ENCODE assay signal across 1 cellular context in the genomic region with DNA sequence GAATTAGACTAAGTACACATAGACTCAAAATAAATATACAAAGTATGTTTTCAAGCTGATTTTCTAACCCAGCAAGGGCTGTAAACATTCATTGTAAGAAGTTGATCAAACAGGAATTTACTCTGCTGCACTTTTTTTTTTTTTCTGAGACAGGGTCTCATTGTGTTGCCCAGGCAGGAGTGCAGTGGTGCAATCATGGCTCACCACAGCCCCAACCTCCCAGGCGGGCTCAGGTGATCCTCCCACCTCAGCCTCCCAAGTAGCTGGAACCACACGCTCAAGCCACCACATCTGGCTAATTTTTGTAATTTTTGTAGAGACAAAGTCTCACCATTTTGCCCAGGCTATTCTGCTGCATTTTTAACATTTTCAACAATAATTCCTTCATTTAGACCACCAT.
A peak's percentile ranks its signal among the peaks of the same experiment; 100 is the strongest.
TF ChIP-seq lines count a peak whose summit lies in the region.

No MANE protein-coding gene starts in this region.

TF ChIP-seq in HepG2, 621 proteins besides CTCF, POLR2A, EP300 and RAD21 (continued from another document and continues in another):
- peak; percentile 90 for TF ChIP-seq ZMYM3 (CRISPR knock-in tag; IDR thresholded peaks at IDR 0.05)
- no peak for TF ChIP-seq SETDB1 (CRISPR knock-in tag; IDR thresholded peaks at IDR 0.05; ENCODE audit: borderline replicate concordance)
- peak; percentile 26; the same call in 1 of the 2 replicates for TF ChIP-seq FOXP1 (IDR thresholded peaks at IDR 0.05)
- TF ChIP-seq FOXP1 (CRISPR knock-in tag; IDR thresholded peaks at IDR 0.05): peak; percentile 43; the same call in 1 of the 2 replicates
- TF ChIP-seq SMAD9 (CRISPR knock-in tag; IDR thresholded peaks at IDR 0.05): no peak
- no peak for TF ChIP-seq EZH2 (conservative IDR thresholded peaks at IDR 0.05; ENCODE audit: low read depth, low read length)
- no peak for TF ChIP-seq SP2 (CRISPR knock-in tag; IDR thresholded peaks at IDR 0.05)
- TF ChIP-seq SATB2 (CRISPR knock-in tag; IDR thresholded peaks at IDR 0.05): no peak
- TF ChIP-seq ZNF878 (CRISPR knock-in tag; IDR thresholded peaks at IDR 0.05): no peak
- no peak for TF ChIP-seq TBL1XR1 (IDR thresholded peaks at IDR 0.05; ENCODE audit: borderline replicate concordance, low read length, partially characterized antibody)
- TF ChIP-seq, protein P1, sequence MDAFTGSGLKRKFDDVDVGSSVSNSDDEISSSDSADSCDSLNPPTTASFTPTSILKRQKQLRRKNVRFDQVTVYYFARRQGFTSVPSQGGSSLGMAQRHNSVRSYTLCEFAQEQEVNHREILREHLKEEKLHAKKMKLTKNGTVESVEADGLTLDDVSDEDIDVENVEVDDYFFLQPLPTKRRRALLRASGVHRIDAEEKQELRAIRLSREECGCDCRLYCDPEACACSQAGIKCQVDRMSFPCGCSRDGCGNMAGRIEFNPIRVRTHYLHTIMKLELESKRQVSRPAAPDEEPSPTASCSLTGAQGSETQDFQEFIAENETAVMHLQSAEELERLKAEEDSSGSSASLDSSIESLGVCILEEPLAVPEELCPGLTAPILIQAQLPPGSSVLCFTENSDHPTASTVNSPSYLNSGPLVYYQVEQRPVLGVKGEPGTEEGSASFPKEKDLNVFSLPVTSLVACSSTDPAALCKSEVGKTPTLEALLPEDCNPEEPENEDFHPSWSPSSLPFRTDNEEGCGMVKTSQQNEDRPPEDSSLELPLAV (CRISPR knock-in tag; conservative IDR thresholded peaks at IDR 0.05; ENCODE audit: low read depth): no peak
- TF ChIP-seq YEATS2 (CRISPR knock-in tag; IDR thresholded peaks at IDR 0.05; ENCODE audit: borderline replicate concordance): no peak
- TF ChIP-seq SYNCRIP (IDR thresholded peaks at IDR 0.05; ENCODE audit: insufficient read depth, low read depth, low read length): no peak
- TF ChIP-seq, protein P2, sequence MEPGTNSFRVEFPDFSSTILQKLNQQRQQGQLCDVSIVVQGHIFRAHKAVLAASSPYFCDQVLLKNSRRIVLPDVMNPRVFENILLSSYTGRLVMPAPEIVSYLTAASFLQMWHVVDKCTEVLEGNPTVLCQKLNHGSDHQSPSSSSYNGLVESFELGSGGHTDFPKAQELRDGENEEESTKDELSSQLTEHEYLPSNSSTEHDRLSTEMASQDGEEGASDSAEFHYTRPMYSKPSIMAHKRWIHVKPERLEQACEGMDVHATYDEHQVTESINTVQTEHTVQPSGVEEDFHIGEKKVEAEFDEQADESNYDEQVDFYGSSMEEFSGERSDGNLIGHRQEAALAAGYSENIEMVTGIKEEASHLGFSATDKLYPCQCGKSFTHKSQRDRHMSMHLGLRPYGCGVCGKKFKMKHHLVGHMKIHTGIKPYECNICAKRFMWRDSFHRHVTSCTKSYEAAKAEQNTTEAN (CRISPR knock-in tag; conservative IDR thresholded peaks at IDR 0.05): no peak
- TF ChIP-seq, protein P3, sequence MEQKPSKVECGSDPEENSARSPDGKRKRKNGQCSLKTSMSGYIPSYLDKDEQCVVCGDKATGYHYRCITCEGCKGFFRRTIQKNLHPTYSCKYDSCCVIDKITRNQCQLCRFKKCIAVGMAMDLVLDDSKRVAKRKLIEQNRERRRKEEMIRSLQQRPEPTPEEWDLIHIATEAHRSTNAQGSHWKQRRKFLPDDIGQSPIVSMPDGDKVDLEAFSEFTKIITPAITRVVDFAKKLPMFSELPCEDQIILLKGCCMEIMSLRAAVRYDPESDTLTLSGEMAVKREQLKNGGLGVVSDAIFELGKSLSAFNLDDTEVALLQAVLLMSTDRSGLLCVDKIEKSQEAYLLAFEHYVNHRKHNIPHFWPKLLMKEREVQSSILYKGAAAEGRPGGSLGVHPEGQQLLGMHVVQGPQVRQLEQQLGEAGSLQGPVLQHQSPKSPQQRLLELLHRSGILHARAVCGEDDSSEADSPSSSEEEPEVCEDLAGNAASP (CRISPR knock-in tag; IDR thresholded peaks at IDR 0.05; ENCODE audit: borderline replicate concordance): no peak
- TF ChIP-seq, protein P4, sequence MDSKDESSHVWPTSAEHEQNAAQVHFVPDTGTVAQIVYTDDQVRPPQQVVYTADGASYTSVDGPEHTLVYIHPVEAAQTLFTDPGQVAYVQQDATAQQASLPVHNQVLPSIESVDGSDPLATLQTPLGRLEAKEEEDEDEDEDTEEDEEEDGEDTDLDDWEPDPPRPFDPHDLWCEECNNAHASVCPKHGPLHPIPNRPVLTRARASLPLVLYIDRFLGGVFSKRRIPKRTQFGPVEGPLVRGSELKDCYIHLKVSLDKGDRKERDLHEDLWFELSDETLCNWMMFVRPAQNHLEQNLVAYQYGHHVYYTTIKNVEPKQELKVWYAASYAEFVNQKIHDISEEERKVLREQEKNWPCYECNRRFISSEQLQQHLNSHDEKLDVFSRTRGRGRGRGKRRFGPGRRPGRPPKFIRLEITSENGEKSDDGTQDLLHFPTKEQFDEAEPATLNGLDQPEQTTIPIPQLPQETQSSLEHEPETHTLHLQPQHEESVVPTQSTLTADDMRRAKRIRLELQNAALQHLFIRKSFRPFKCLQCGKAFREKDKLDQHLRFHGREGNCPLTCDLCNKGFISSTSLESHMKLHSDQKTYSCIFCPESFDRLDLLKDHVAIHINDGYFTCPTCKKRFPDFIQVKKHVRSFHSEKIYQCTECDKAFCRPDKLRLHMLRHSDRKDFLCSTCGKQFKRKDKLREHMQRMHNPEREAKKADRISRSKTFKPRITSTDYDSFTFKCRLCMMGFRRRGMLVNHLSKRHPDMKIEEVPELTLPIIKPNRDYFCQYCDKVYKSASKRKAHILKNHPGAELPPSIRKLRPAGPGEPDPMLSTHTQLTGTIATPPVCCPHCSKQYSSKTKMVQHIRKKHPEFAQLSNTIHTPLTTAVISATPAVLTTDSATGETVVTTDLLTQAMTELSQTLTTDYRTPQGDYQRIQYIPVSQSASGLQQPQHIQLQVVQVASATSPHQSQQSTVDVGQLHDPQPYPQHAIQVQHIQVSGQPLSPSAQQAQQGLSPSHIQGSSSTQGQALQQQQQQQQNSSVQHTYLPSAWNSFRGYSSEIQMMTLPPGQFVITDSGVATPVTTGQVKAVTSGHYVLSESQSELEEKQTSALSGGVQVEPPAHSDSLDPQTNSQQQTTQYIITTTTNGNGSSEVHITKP (CRISPR knock-in tag; IDR thresholded peaks at IDR 0.05; ENCODE audit: low read depth): no peak
- no peak for TF ChIP-seq ZNF569 (CRISPR knock-in tag; IDR thresholded peaks at IDR 0.05; ENCODE audit: borderline replicate concordance)
- no peak for TF ChIP-seq ZNF549 (CRISPR knock-in tag; IDR thresholded peaks at IDR 0.05)
- TF ChIP-seq, protein P5, sequence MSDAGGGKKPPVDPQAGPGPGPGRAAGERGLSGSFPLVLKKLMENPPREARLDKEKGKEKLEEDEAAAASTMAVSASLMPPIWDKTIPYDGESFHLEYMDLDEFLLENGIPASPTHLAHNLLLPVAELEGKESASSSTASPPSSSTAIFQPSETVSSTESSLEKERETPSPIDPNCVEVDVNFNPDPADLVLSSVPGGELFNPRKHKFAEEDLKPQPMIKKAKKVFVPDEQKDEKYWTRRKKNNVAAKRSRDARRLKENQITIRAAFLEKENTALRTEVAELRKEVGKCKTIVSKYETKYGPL (CRISPR knock-in tag; IDR thresholded peaks at IDR 0.05): no peak
- no peak for TF ChIP-seq MTF2 (CRISPR knock-in tag; IDR thresholded peaks at IDR 0.05; ENCODE audit: borderline replicate concordance)
- TF ChIP-seq PTBP1 (IDR thresholded peaks at IDR 0.05; ENCODE audit: low read depth, low read length, poor library complexity, severe bottlenecking): no peak
- TF ChIP-seq MAFG (CRISPR knock-in tag; IDR thresholded peaks at IDR 0.05): no peak
- peak; percentile 64 for TF ChIP-seq POGZ (CRISPR knock-in tag; IDR thresholded peaks at IDR 0.05)
- TF ChIP-seq SUZ12 (IDR thresholded peaks at IDR 0.05; ENCODE audit: low read depth, low read length): no peak
- no peak for TF ChIP-seq REL (CRISPR knock-in tag; conservative IDR thresholded peaks at IDR 0.05)
- TF ChIP-seq, protein P6, sequence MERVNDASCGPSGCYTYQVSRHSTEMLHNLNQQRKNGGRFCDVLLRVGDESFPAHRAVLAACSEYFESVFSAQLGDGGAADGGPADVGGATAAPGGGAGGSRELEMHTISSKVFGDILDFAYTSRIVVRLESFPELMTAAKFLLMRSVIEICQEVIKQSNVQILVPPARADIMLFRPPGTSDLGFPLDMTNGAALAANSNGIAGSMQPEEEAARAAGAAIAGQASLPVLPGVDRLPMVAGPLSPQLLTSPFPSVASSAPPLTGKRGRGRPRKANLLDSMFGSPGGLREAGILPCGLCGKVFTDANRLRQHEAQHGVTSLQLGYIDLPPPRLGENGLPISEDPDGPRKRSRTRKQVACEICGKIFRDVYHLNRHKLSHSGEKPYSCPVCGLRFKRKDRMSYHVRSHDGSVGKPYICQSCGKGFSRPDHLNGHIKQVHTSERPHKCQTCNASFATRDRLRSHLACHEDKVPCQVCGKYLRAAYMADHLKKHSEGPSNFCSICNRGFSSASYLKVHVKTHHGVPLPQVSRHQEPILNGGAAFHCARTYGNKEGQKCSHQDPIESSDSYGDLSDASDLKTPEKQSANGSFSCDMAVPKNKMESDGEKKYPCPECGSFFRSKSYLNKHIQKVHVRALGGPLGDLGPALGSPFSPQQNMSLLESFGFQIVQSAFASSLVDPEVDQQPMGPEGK (CRISPR knock-in tag; IDR thresholded peaks at IDR 0.05): no peak
- no peak for TF ChIP-seq ZNF558 (CRISPR knock-in tag; IDR thresholded peaks at IDR 0.05; ENCODE audit: borderline replicate concordance)
- no peak for TF ChIP-seq MEF2D (CRISPR knock-in tag; IDR thresholded peaks at IDR 0.05)
- TF ChIP-seq, protein P7, sequence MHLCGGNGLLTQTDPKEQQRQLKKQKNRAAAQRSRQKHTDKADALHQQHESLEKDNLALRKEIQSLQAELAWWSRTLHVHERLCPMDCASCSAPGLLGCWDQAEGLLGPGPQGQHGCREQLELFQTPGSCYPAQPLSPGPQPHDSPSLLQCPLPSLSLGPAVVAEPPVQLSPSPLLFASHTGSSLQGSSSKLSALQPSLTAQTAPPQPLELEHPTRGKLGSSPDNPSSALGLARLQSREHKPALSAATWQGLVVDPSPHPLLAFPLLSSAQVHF (CRISPR knock-in tag; IDR thresholded peaks at IDR 0.05): no peak
- TF ChIP-seq, protein P8, sequence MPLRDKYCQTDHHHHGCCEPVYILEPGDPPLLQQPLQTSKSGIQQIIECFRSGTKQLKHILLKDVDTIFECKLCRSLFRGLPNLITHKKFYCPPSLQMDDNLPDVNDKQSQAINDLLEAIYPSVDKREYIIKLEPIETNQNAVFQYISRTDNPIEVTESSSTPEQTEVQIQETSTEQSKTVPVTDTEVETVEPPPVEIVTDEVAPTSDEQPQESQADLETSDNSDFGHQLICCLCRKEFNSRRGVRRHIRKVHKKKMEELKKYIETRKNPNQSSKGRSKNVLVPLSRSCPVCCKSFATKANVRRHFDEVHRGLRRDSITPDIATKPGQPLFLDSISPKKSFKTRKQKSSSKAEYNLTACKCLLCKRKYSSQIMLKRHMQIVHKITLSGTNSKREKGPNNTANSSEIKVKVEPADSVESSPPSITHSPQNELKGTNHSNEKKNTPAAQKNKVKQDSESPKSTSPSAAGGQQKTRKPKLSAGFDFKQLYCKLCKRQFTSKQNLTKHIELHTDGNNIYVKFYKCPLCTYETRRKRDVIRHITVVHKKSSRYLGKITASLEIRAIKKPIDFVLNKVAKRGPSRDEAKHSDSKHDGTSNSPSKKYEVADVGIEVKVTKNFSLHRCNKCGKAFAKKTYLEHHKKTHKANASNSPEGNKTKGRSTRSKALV (CRISPR knock-in tag; IDR thresholded peaks at IDR 0.05): no peak
- TF ChIP-seq ZFP36 (IDR thresholded peaks at IDR 0.05; ENCODE audit: borderline replicate concordance, low read depth, low read length, partially characterized antibody): no peak
- TF ChIP-seq FOXA3 (CRISPR knock-in tag; IDR thresholded peaks at IDR 0.05): peak; percentile 44; the same call in 1 of the 2 replicates
- no peak for TF ChIP-seq IKZF1 (IDR thresholded peaks at IDR 0.05)
- no peak for TF ChIP-seq IRF2 (CRISPR knock-in tag; IDR thresholded peaks at IDR 0.05)
- TF ChIP-seq ZNF160 (CRISPR knock-in tag; IDR thresholded peaks at IDR 0.05): no peak
- TF ChIP-seq ZNF225 (CRISPR knock-in tag; IDR thresholded peaks at IDR 0.05): no peak
- TF ChIP-seq SOX6 (IDR thresholded peaks at IDR 0.05): no peak
- TF ChIP-seq SOX6 (CRISPR knock-in tag; IDR thresholded peaks at IDR 0.05): peak; percentile 24; the same call in 1 of the 2 replicates
- no peak for TF ChIP-seq SCMH1 (CRISPR knock-in tag; IDR thresholded peaks at IDR 0.05; ENCODE audit: borderline replicate concordance)
- no peak for TF ChIP-seq SP4 (CRISPR knock-in tag; IDR thresholded peaks at IDR 0.05)
- no peak for TF ChIP-seq FOXK1 (CRISPR knock-in tag; IDR thresholded peaks at IDR 0.05; ENCODE audit: borderline replicate concordance, low read depth)
- TF ChIP-seq HHEX (CRISPR knock-in tag; IDR thresholded peaks at IDR 0.05): no peak
- TF ChIP-seq KDM6A (CRISPR knock-in tag; IDR thresholded peaks at IDR 0.05; ENCODE audit: low read depth): no peak
- no peak for TF ChIP-seq ZNF557 (CRISPR knock-in tag; IDR thresholded peaks at IDR 0.05)
- TF ChIP-seq NFIC (IDR thresholded peaks at IDR 0.05; ENCODE audit: low read length): no peak
- TF ChIP-seq ZZZ3 (CRISPR knock-in tag; IDR thresholded peaks at IDR 0.05; ENCODE audit: borderline replicate concordance): no peak
- no peak for TF ChIP-seq AKAP8 (CRISPR knock-in tag; IDR thresholded peaks at IDR 0.05)
- TF ChIP-seq PHF5A (CRISPR knock-in tag; IDR thresholded peaks at IDR 0.05; ENCODE audit: low read depth, unreplicated experiment): no peak
- TF ChIP-seq TRIM24 (CRISPR knock-in tag; IDR thresholded peaks at IDR 0.05): no peak
- TF ChIP-seq ZNF670 (CRISPR knock-in tag; IDR thresholded peaks at IDR 0.05; ENCODE audit: borderline replicate concordance): no peak
- TF ChIP-seq HDAC1 (CRISPR knock-in tag; IDR thresholded peaks at IDR 0.05): 0 out of 2 replicates have a peak, but pooled peaks have one; percentile 19
- no peak for TF ChIP-seq ZNF598 (CRISPR knock-in tag; IDR thresholded peaks at IDR 0.05; ENCODE audit: borderline replicate concordance)
- TF ChIP-seq ZFP36L2 (CRISPR knock-in tag; IDR thresholded peaks at IDR 0.05): no peak
- TF ChIP-seq ZC3H4 (CRISPR knock-in tag; IDR thresholded peaks at IDR 0.05; ENCODE audit: borderline replicate concordance): no peak
- TF ChIP-seq SALL1 (CRISPR knock-in tag; IDR thresholded peaks at IDR 0.05): peak; percentile 27; the same call in 1 of the 2 replicates
- no peak for TF ChIP-seq THAP11 (CRISPR knock-in tag; IDR thresholded peaks at IDR 0.05)
- TF ChIP-seq CENPX (CRISPR knock-in tag; IDR thresholded peaks at IDR 0.05): no peak
- TF ChIP-seq SMC3 (IDR thresholded peaks at IDR 0.05; ENCODE audit: low read length): no peak
- TF ChIP-seq, protein P9, sequence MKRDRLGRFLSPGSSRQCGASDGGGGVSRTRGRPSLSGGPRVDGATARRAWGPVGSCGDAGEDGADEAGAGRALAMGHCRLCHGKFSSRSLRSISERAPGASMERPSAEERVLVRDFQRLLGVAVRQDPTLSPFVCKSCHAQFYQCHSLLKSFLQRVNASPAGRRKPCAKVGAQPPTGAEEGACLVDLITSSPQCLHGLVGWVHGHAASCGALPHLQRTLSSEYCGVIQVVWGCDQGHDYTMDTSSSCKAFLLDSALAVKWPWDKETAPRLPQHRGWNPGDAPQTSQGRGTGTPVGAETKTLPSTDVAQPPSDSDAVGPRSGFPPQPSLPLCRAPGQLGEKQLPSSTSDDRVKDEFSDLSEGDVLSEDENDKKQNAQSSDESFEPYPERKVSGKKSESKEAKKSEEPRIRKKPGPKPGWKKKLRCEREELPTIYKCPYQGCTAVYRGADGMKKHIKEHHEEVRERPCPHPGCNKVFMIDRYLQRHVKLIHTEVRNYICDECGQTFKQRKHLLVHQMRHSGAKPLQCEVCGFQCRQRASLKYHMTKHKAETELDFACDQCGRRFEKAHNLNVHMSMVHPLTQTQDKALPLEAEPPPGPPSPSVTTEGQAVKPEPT (CRISPR knock-in tag; IDR thresholded peaks at IDR 0.05; ENCODE audit: low read depth): no peak
- TF ChIP-seq SP1 (IDR thresholded peaks at IDR 0.05): no peak
- no peak for TF ChIP-seq SP1 (CRISPR knock-in tag; IDR thresholded peaks at IDR 0.05)
